In genomic region chr5:39074009-39074886, GRCh38 we compare ENCODE assay signal across 8 cellular contexts.
A peak's percentile ranks its signal among the peaks of the same experiment; 100 is the strongest.
DNase-seq lines count a peak whose midpoint lies in the region; ATAC-seq and TF ChIP-seq lines count a peak whose summit lies in the region.

Gene RICTOR, minus strand, starts transcription at chr5:39074399. Its CDS starts 22 bp downstream, at chr5:39074377.

- TF ChIP-seq CTCF in AG09309 (IDR thresholded peaks at IDR 0.05; ENCODE audit: control insufficient read depth, insufficient read depth, low read depth, low read length, missing control alignments), result no peak

- ATAC-seq in GM19025 (IDR thresholded peaks at IDR 0.05; ENCODE audit: low read depth, unreplicated experiment) (peak; percentile 75), HG03280 (IDR thresholded peaks at IDR 0.05; ENCODE audit: unreplicated experiment) (peak; percentile 75)

- H3K4me3 ChIP-seq in AG09309 (ENCODE audit: control insufficient read depth, low read depth, low read length), result peak within 1 kb of the TSS; percentile 83

- DNase-seq in AG09309 (ENCODE audit: low read depth) (peak; percentile 50), NCI-H345 (lab: John Stamatoyannopoulos, UW) (peak; percentile 92), islet precursor cell (peak; percentile 93)
- DNase-seq in activated CD4-positive, CD25-positive, alpha-beta regulatory T cell treated with anti-CD3 and anti-CD28 coated beads, Interleukin-2, amount 50 U/mL, for 16 hours (ENCODE audit: low read depth, low spot score), result peak; percentile 78
- DNase-seq in central memory CD4-positive, alpha-beta T cell, result peak; percentile 87
- DNase-seq in stimulated activated CD4-positive, alpha-beta T cell treated with anti-CD3 and anti-CD28 coated beads, Interleukin-12 subunit alpha, Interleukin-12 subunit beta, amount 100 ng/mL, for 48 hours (ENCODE audit: low read depth in 2 of 3, low spot score in 1 of 3), result peak; percentile 85 to 89 (median 88)

Comparison
In these comparisons a context has a peak if more than half of its experiments do, and no peak if none do; other contexts are left out.
1. Peak in every context shown above with its lines: DNase-seq, ATAC-seq and H3K4me3 ChIP-seq.